Comparison of ENCODE assay signal across 9 cellular contexts in the genomic region with DNA sequence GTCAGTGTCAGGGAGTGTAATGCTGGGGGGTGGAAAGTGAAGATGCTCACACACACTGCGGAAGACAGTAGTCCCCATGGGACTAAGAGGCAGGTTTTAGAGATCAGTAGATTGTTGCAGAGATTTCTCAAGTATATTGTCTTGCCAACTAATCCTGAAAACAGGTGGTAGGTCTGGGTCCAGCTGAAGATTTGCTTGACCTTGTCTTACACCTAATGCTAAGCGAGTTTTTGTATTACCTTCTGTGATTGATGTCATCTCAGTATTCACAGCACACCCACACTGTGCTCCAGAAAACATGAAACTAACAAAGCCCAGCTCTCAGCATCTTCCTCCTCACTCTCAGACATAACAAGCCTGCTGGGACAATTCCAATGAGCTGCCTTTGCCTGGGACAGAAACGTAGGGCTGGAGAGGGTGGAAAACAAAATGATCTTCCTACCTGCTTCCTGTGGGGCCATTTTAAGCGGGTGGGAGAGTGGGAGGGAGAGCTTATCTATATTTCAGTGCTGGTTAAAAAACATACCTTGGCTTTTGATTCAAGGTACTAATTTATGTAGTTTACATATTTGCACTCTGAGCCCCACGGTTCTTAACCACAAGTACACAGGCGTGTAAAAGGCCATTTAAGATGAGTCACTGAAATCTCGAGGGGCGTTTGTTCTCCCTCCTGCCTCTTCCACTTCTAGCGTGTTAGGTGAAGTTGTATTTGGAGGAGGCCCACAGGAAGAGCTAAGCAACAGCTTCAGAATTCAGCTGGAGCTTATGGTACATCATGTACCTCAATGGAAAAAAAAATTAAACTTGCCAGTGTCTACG. TPM values are rescaled to one million over a fixed set of nuclear protein-coding genes. Genes with fewer than 3 reads are reported as not detected.
DNase-seq lines count a peak whose midpoint lies in the region; ATAC-seq and TF ChIP-seq lines count a peak whose summit lies in the region.
"Had no signal": no experiment of that assay in that cellular context is flagged by ENCODE, and none has a peak within 500 bp of the region (broad histone marks: within the 10 kb centered on the region; RNA-seq: fewer than 3 reads in every experiment).

No MANE protein-coding gene starts in this region.

- CTCF ChIA-PET in CD4-positive, alpha-beta memory T cell (lab: Charles Lee; ENCODE audit: partially characterized antibody): interaction anchor here (0.7 to 2.0 kb wide), 2 partner anchors 11 to 87 kb away, joined by 3 to 5 read pairs; no protein-coding TSS in a partner anchor
- CTCF ChIA-PET in HEK293T (lab: Yijun Ruan, JAX): no interaction called here

- H3K36me3 Mint-ChIP-seq in CD4-positive, alpha-beta memory T cell: no peaks in the 10 kb centered on the region

- H3K79me2 ChIP-seq in Karpas-422 (ENCODE audit: low read length): no peaks in the 10 kb centered on the region

- H3K36me3 ChIP-seq in CD4-positive, alpha-beta memory T cell (ENCODE audit: insufficient read depth, low read length): no peaks in the 10 kb centered on the region
- H3K36me3 ChIP-seq in Karpas-422 (ENCODE audit: insufficient read depth, low read length) (no peaks in the 10 kb centered on the region), esophagus muscularis mucosa (no peaks in the 10 kb centered on the region), HAP-1 (replicated peaks) (no peaks in the 10 kb centered on the region)

- peak overlapping the region; percentile 16 for H3K4me2 ChIP-seq in Karpas-422 (ENCODE audit: low read depth, low read length, poor library complexity, severe bottlenecking)

- ATAC-seq in GM19395 (IDR thresholded peaks at IDR 0.05; ENCODE audit: unreplicated experiment): peak; percentile 69

- 60% methylated on average over 10 of the region's 10 CpGs for WGBS in esophagus muscularis mucosa

- TF ChIP-seq EP300 in esophagus muscularis mucosa (IDR thresholded peaks at IDR 0.05): no peak

- intact Hi-C loops in CD4-positive, alpha-beta memory T cell (cut with micrococcal nuclease): no loop called here
- intact Hi-C loops in esophagus muscularis mucosa (cut with DNase I): loop anchor here (10.0 kb wide), 1 partner anchor 158 kb away; no protein-coding TSS in a partner anchor

- TF ChIP-seq POLR2A in esophagus muscularis mucosa (IDR thresholded peaks at IDR 0.05; ENCODE audit: low read depth): no peak

- H3K4me3 Mint-ChIP-seq in CD4-positive, alpha-beta memory T cell: peak overlapping the region in 5 of 8 donors; percentile 9 to 53 (median 27)

- H3K9me3 Mint-ChIP-seq in CD4-positive, alpha-beta memory T cell: no peaks in the 10 kb centered on the region

- peak in 1 of 5 donors; percentile 37 for DNase-seq in CD4-positive, alpha-beta memory T cell
- DNase-seq in Karpas-422: no peak
- no peak for DNase-seq in esophagus muscularis mucosa (ENCODE audit: extremely low spot score)
- DNase-seq in HAP-1 (ENCODE audit: low spot score in 2 of 2): no peak
- DNase-seq in NCI-H2196 (lab: John Stamatoyannopoulos, UW; ENCODE audit: unreplicated experiment): no peak
- DNase-seq in SKM-1 (lab: John Stamatoyannopoulos, UW; ENCODE audit: unreplicated experiment): no peak
- no peak for DNase-seq in HEK293T (ENCODE audit: extremely low spot score)

- no peaks in the 10 kb centered on the region for H3K9me3 ChIP-seq in CD4-positive, alpha-beta memory T cell (ENCODE audit: control insufficient read depth in 1 of 2, low read length in 2 of 2)
- H3K9me3 ChIP-seq in Karpas-422 (ENCODE audit: low read length) (no peaks in the 10 kb centered on the region), esophagus muscularis mucosa (no peaks in the 10 kb centered on the region), HAP-1 (no peaks in the 10 kb centered on the region)

- H3K9ac ChIP-seq in Karpas-422 (ENCODE audit: low read length): no peak overlapping the region

- peaks cover 14 to 33% (median 25%) of the 10 kb centered on the region in 4 donors for H3K4me1 Mint-ChIP-seq in CD4-positive, alpha-beta memory T cell

- in situ Hi-C loops in HAP-1 (cut with MboI; ENCODE audit: low sequenced_read_pairs): no loop called here

- TF ChIP-seq CTCF in esophagus muscularis mucosa (IDR thresholded peaks at IDR 0.05): no peak

- H3K4me3 ChIP-seq in CD4-positive, alpha-beta memory T cell (ENCODE audit: low read length in 2 of 2): no peak overlapping the region
- H3K4me3 ChIP-seq in Karpas-422 (ENCODE audit: low read length) (no peak overlapping the region), esophagus muscularis mucosa (peak overlapping the region in 1 of 4 donors; percentile 5), HAP-1 (no peak overlapping the region)

- H3K27ac Mint-ChIP-seq in CD4-positive, alpha-beta memory T cell: peak overlapping the region in 2 of 7 donors; percentile 0 to 43
- H3K27ac Mint-ChIP-seq: progenitor cell of endocrine pancreas had no signal

- no peaks in the 10 kb centered on the region for H3K9me2 ChIP-seq in Karpas-422 (replicated peaks; ENCODE audit: insufficient read depth, low read length)

- H3K27me3 ChIP-seq in CD4-positive, alpha-beta memory T cell (ENCODE audit: insufficient read depth, low read length): no peaks in the 10 kb centered on the region
- no peaks in the 10 kb centered on the region for H3K27me3 ChIP-seq in Karpas-422 (ENCODE audit: low read length)
- H3K27me3 ChIP-seq in esophagus muscularis mucosa: no peaks in the 10 kb centered on the region
- no peaks in the 10 kb centered on the region for H3K27me3 ChIP-seq in HAP-1 (ENCODE audit: low read depth)

- no peak overlapping the region for H3K27ac ChIP-seq in CD4-positive, alpha-beta memory T cell (ENCODE audit: low read depth, low read length)
- H3K27ac ChIP-seq in Karpas-422 (ENCODE audit: low read length) (no peak overlapping the region), esophagus muscularis mucosa (replicated peaks in 1 of 4) (peak overlapping the region in 3 of 4 donors; percentile 35 to 55 (median 50))

- POLR2A ChIA-PET in CD4-positive, alpha-beta memory T cell (lab: Charles Lee; ENCODE audit: partially characterized antibody): no interaction called here
- POLR2A ChIA-PET in HEK293T (lab: Yijun Ruan, JAX): no interaction called here

- H2AFZ ChIP-seq in Karpas-422 (ENCODE audit: low read length): no peak overlapping the region

- H4K20me1 ChIP-seq in Karpas-422 (ENCODE audit: insufficient read depth, low read depth, low read length): no peaks in the 10 kb centered on the region

- H3K27me3 Mint-ChIP-seq in CD4-positive, alpha-beta memory T cell: no peaks in the 10 kb centered on the region
- H3K27me3 Mint-ChIP-seq: progenitor cell of endocrine pancreas had no signal

- H3K4me1 ChIP-seq in CD4-positive, alpha-beta memory T cell (ENCODE audit: insufficient read depth, low read length): peaks cover 10% of the 10 kb centered on the region
- H3K4me1 ChIP-seq in Karpas-422 (ENCODE audit: low read length): peaks cover 25% of the 10 kb centered on the region
- peaks cover 0 to 19% (median 14%) of the 10 kb centered on the region in 4 donors for H3K4me1 ChIP-seq in esophagus muscularis mucosa
- H3K4me1 ChIP-seq in HAP-1: no peaks in the 10 kb centered on the region

TF ChIP-seq in HEK293T, 16 proteins besides CTCF, POLR2A, EP300 and RAD21:
- TF ChIP-seq BHLHE40 (IDR thresholded peaks at IDR 0.05; ENCODE audit: borderline replicate concordance): no peak
- no peak for TF ChIP-seq HDGF (IDR thresholded peaks at IDR 0.05; ENCODE audit: borderline replicate concordance)
- TF ChIP-seq PKNOX1 (IDR thresholded peaks at IDR 0.05): no peak
- no peak for TF ChIP-seq ARNT (IDR thresholded peaks at IDR 0.05)
- no peak for TF ChIP-seq SP1 (IDR thresholded peaks at IDR 0.05)
- TF ChIP-seq FOXA1 (IDR thresholded peaks at IDR 0.05): no peak
- no peak for TF ChIP-seq NFRKB (IDR thresholded peaks at IDR 0.05)
TF ChIP-seq in HEK293T: peak in this region for 0.

RNA-seq across cellular contexts. Expression of gene RBMS1, which starts 23.1 kb away (rescaled TPM):
- 100 to 1,000 TPM; 101 to 103 TPM for total RNA-seq in CD4-positive, alpha-beta memory T cell
- 100 to 1,000 TPM; 121 to 131 TPM for polyA plus RNA-seq in CD4-positive, alpha-beta memory T cell
- 0.72 TPM in 1 of 2 replicates, not detected in the other for total RNA-seq in Karpas-422 (2014; rRNA removed; shearing (Covaris generic); ENCODE audit: low replicate concordance)
- total RNA-seq in esophagus muscularis mucosa: 100 to 1,000 TPM in 1 of 4 donors, 10 to 100 TPM in 3; 86.8 to 116 (median 93.1) TPM

Comparison
In these comparisons a context has a peak if more than half of its experiments do, and no peak if none do; other contexts are left out.
1. H3K27ac ChIP-seq: peak in esophagus muscularis mucosa (3 of 4); none in CD4-positive, alpha-beta memory T cell (single experiment) and Karpas-422 (single experiment).
2. RNA of gene RBMS1, which starts 23.1 kb away (total RNA-seq): 101 to 103 TPM in CD4-positive, alpha-beta memory T cell and 86.8 to 116 TPM in esophagus muscularis mucosa; 0.72 TPM in Karpas-422; every median in the first group is over 10 times any median in the second.